ENCODE assay signal across 9 cellular contexts in genomic region chr7:20241491-20242261, GRCh38. TPM values are rescaled to one million over a fixed set of nuclear protein-coding genes. Genes with fewer than 3 reads are reported as not detected.
DNase-seq lines count a peak whose midpoint lies in the region; ATAC-seq and TF ChIP-seq lines count a peak whose summit lies in the region.
"Had no signal": no experiment of that assay in that cellular context is flagged by ENCODE, and none has a peak within 500 bp of the region (broad histone marks: within the 10 kb centered on the region; RNA-seq: fewer than 3 reads in every experiment).

No MANE protein-coding gene starts in this region.

- H3K27me3 Mint-ChIP-seq in type B pancreatic cell (no peaks in the 10 kb centered on the region), T-cell (no peaks in the 10 kb centered on the region)

- CTCF ChIA-PET in T-cell (lab: Charles Lee) = no interaction called here

- H3K9me3 Mint-ChIP-seq in type B pancreatic cell = no peaks in the 10 kb centered on the region
- no peaks in the 10 kb centered on the region for H3K9me3 Mint-ChIP-seq in T-cell

- H3K4me1 Mint-ChIP-seq in type B pancreatic cell (ENCODE audit: unreplicated experiment) (peaks cover 27% of the 10 kb centered on the region), T-cell (peaks cover 0 to 3% (median 0%) of the 10 kb centered on the region in 3 donors)

- DNase-seq in NCI-H510A treated with DMSO at 0.1 percent for 48 hours (lab: John Stamatoyannopoulos, UW) (peak; percentile 48), NCI-H510A (lab: John Stamatoyannopoulos, UW) (no peak), HK-2 (ENCODE audit: unreplicated experiment) (peak; percentile 42), astrocyte of the hippocampus (ENCODE audit: low read depth, low spot score) (peak; percentile 95), type B pancreatic cell (ENCODE audit: extremely low spot score, unreplicated experiment) (no peak), T-cell (no peak)
- no peak for DNase-seq in NK-92 treated with Interleukin-12 subunit alpha and Interleukin-12 subunit beta, amount 100 ng/mL, for 24 hours (lab: John Stamatoyannopoulos, UW)
- DNase-seq: naive thymus-derived CD4-positive, alpha-beta T cell had no signal

- H3K4me3 Mint-ChIP-seq in type B pancreatic cell = peak overlapping the region; percentile 13
- H3K4me3 Mint-ChIP-seq in T-cell = no peak overlapping the region
- H3K4me3 Mint-ChIP-seq: naive thymus-derived CD4-positive, alpha-beta T cell had no signal

- ATAC-seq in T-cell (replicated peaks in 1 of 4) = no peak
- ATAC-seq in GM18520 (IDR thresholded peaks at IDR 0.05; ENCODE audit: unreplicated experiment) = no peak
- ATAC-seq: naive thymus-derived CD4-positive, alpha-beta T cell had no signal

- POLR2A ChIA-PET in T-cell (lab: Charles Lee) = interaction anchor here in 1 of 2 donors (0.5 kb wide), 1 partner anchor 624 kb away, joined by 3 read pairs; no protein-coding TSS in a partner anchor

- H3K27ac Mint-ChIP-seq in type B pancreatic cell (peak overlapping the region; percentile 49), T-cell (no peak overlapping the region)
- H3K27ac Mint-ChIP-seq: naive thymus-derived CD4-positive, alpha-beta T cell had no signal

- H3K36me3 Mint-ChIP-seq in type B pancreatic cell = no peaks in the 10 kb centered on the region
- H3K36me3 Mint-ChIP-seq in T-cell = no peaks in the 10 kb centered on the region
- H3K36me3 Mint-ChIP-seq: naive thymus-derived CD4-positive, alpha-beta T cell had no signal

- no peak for TF ChIP-seq CTCF in type B pancreatic cell (conservative IDR thresholded peaks at IDR 0.05)

RNA-seq across cellular contexts. Expression of gene MACC1, which starts 24.5 kb away (rescaled TPM):
- total RNA-seq in type B pancreatic cell (ENCODE audit: low replicate concordance) (14.8 and 27.8 TPM in 2 replicates), T-cell (under 1 TPM; 0.19 to 0.50 (median 0.39) TPM)

Comparison
In these comparisons a context has a peak if more than half of its experiments do, and no peak if none do; other contexts are left out.
1. DNase-seq: peak in NCI-H510A treated with DMSO at 0.1 percent for 48 hours (single experiment), HK-2 (single experiment) and astrocyte of the hippocampus (single experiment); none in NCI-H510A (single experiment), type B pancreatic cell (single experiment), T-cell (0 of 34) and NK-92 treated with Interleukin-12 subunit alpha and Interleukin-12 subunit beta, amount 100 ng/mL, for 24 hours (single experiment).
2. RNA of gene MACC1, which starts 24.5 kb away (total RNA-seq): 14.8 to 27.8 TPM in type B pancreatic cell; 0.19 to 0.50 TPM in T-cell; every median in the first group is over 10 times any median in the second.